ENCODE assay signal across 8 cellular contexts in genomic region chr9:96875460-96876142, GRCh38. TPM values are rescaled to one million over a fixed set of nuclear protein-coding genes. Genes with fewer than 3 reads are reported as not detected.
DNase-seq lines count a peak whose midpoint lies in the region; ATAC-seq, FAIRE-seq and TF ChIP-seq lines count a peak whose summit lies in the region.

No MANE protein-coding gene starts in this region.

- H3K9ac ChIP-seq in GM23248 (no peak overlapping the region; the same call in 1 of the 2 replicates), astrocyte (ENCODE audit: low read length) (peak overlapping the region; percentile 60)

- H3K36me3 ChIP-seq in GM23248 (ENCODE audit: low read depth), result no peaks in the 10 kb centered on the region
- no peaks in the 10 kb centered on the region for H3K36me3 ChIP-seq in astrocyte (ENCODE audit: insufficient read depth, low read length)
- no peaks in the 10 kb centered on the region for H3K36me3 ChIP-seq in psoas muscle (ENCODE audit: insufficient read depth in 1 of 2, low read depth in 1 of 2)

- no peaks in the 10 kb centered on the region for H3K36me3 Mint-ChIP-seq in astrocyte (ENCODE audit: low read depth, unreplicated experiment)

- in situ Hi-C loops in GM23248 (cut with MboI), result loop anchor here (10.0 kb wide), 1 partner anchor 519 kb away; no protein-coding TSS in a partner anchor

- H3K4me1 Mint-ChIP-seq in astrocyte (ENCODE audit: low read depth, unreplicated experiment), result peaks cover 11% of the 10 kb centered on the region

- H3K27ac Mint-ChIP-seq in astrocyte (ENCODE audit: unreplicated experiment), result peak overlapping the region; percentile 41

- H3K9me3 Mint-ChIP-seq in astrocyte (ENCODE audit: unreplicated experiment), result peaks cover 1% of the 10 kb centered on the region

- H3K4me3 ChIP-seq in GM23248 (peak overlapping the region; percentile 68), astrocyte (ENCODE audit: insufficient read depth, low read depth, low read length) (peak overlapping the region; percentile 70), psoas muscle (peak overlapping the region; percentile 72)

- H3K4me1 ChIP-seq in GM23248 (ENCODE audit: insufficient read depth) (peaks cover 6% of the 10 kb centered on the region; the same call in 1 of the 2 replicates), astrocyte (ENCODE audit: insufficient read depth, low read length) (peaks cover 13% of the 10 kb centered on the region), psoas muscle (peaks cover 8% of the 10 kb centered on the region)

- DNase-seq in GM23248 (peak; percentile 50), M059J (ENCODE audit: low read depth) (peak; percentile 79), RPMI8226 (peak; percentile 4), astrocyte (ENCODE audit: low read depth) (peak; percentile 59), hepatic stellate cell (ENCODE audit: low spot score) (peak; percentile 19), psoas muscle (peak; percentile 32 to 76)

- peak overlapping the region; percentile 71 for H2AFZ ChIP-seq in GM23248
- H2AFZ ChIP-seq in astrocyte (ENCODE audit: low read depth, low read length), result peak overlapping the region; percentile 84

- no peaks in the 10 kb centered on the region for H3K9me2 ChIP-seq in GM23248 (ENCODE audit: insufficient read depth)

- H3K4me3 Mint-ChIP-seq in astrocyte (ENCODE audit: unreplicated experiment), result peak overlapping the region; percentile 91

- peak; percentile 97 for FAIRE-seq in G401.6 (lab: Jason Lieb, UNC)
- FAIRE-seq in astrocyte (lab: Jason Lieb, UNC), result no peak

- H3K4me2 ChIP-seq in GM23248 (ENCODE audit: unreplicated experiment), result peak overlapping the region; percentile 81
- peak overlapping the region; percentile 96 for H3K4me2 ChIP-seq in astrocyte (ENCODE audit: low read length)

- H3K27me3 Mint-ChIP-seq in astrocyte (ENCODE audit: low read depth, unreplicated experiment), result no peaks in the 10 kb centered on the region

- intact Hi-C loops in psoas muscle (cut with DNase I), result no loop called here

- H3K27me3 ChIP-seq in GM23248 (replicated peaks; ENCODE audit: insufficient read depth) (peaks cover 26% of the 10 kb centered on the region), astrocyte (ENCODE audit: insufficient read depth, low read length) (peaks cover 21% of the 10 kb centered on the region), psoas muscle (ENCODE audit: insufficient read depth in 3 of 3, low read length in 2 of 3) (peaks cover 0 to 26% (median 3%) of the 10 kb centered on the region in 3 donors)

- ATAC-seq in psoas muscle (peak; percentile 63 to 78 (median 74)), HG03565 (IDR thresholded peaks at IDR 0.05; ENCODE audit: unreplicated experiment) (no peak)

- H3F3A ChIP-seq in GM23248 (ENCODE audit: insufficient read depth), result no peaks in the 10 kb centered on the region

- H4K20me1 ChIP-seq in GM23248 (ENCODE audit: insufficient read depth) (no peaks in the 10 kb centered on the region), astrocyte (ENCODE audit: insufficient read depth, low read length) (no peaks in the 10 kb centered on the region)

- H3K9me3 ChIP-seq in GM23248 (ENCODE audit: low read depth) (no peaks in the 10 kb centered on the region), astrocyte (ENCODE audit: insufficient read depth, low read depth, low read length) (no peaks in the 10 kb centered on the region), psoas muscle (no peaks in the 10 kb centered on the region)

- H3K79me2 ChIP-seq in GM23248 (ENCODE audit: insufficient read depth) (no peaks in the 10 kb centered on the region), astrocyte (ENCODE audit: insufficient read depth, low read length) (no peaks in the 10 kb centered on the region)

- H3K27ac ChIP-seq in GM23248 (no peak overlapping the region), astrocyte (ENCODE audit: low read depth, low read length) (no peak overlapping the region), psoas muscle (peak overlapping the region; percentile 86)

- WGBS in GM23248 (ENCODE audit: low coverage in 1 of 2, low lambda C conversion rate in 2 of 2, missing lambda C conversion rate in 2 of 2), 2 experiments, result 2 to 3% methylated on average over 43 of the region's 43 CpGs
- WGBS in psoas muscle, 3 donors, result 1 to 2% (median 1%) methylated on average over 43 of the region's 43 CpGs

- peak; percentile 16 for TF ChIP-seq CTCF in astrocyte (IDR thresholded peaks at IDR 0.05; ENCODE audit: insufficient read depth, low read depth, low read length)
- TF ChIP-seq CTCF in psoas muscle (IDR thresholded peaks at IDR 0.05), result peak; percentile 9

RNA-seq across cellular contexts. Expression of gene ZNF782, which starts 21.3 kb away (rescaled TPM):
- total RNA-seq in GM23248 (2014; rRNA removed; shearing (Covaris generic)), result 2.9 and 4.8 TPM in 2 replicates
- polyA plus RNA-seq in GM23248 (2016; fragmentation: Nextera tagmentation; extraction: Ambion mirVana) (0.85 TPM in 2 replicates), psoas muscle (1 to 10 TPM in 2 of 3 donors, under 1 TPM in 1; 0.94 to 2.7 (median 2.1) TPM)
- 2.0 and 3.9 TPM in 2 replicates for total RNA-seq in M059J (2014; rRNA removed; shearing (Covaris generic))
- total RNA-seq in astrocyte (2.7 and 3.3 TPM in 2 replicates), psoas muscle (1 to 10 TPM; 2.8 to 7.0 (median 3.5) TPM)

RNA-seq across cellular contexts. Expression of gene NUTM2G, which starts 53.0 kb away (rescaled TPM):
- not detected in 2 replicates for total RNA-seq in GM23248 (2014; rRNA removed; shearing (Covaris generic))
- polyA plus RNA-seq in GM23248 (2016; fragmentation: Nextera tagmentation; extraction: Ambion mirVana) (0.06 TPM in 1 of 2 replicates, not detected in the other), psoas muscle (under 1 TPM in 1 of 3 donors, not detected in 2; 0.01 TPM)
- total RNA-seq in M059J (2014; rRNA removed; shearing (Covaris generic)), result not detected in 2 replicates
- total RNA-seq in astrocyte (not detected in 2 replicates), psoas muscle (not detected)

Comparison
In these comparisons a context has a peak if more than half of its experiments do, and no peak if none do; other contexts are left out.
1. DNase-seq: peak in every context shown above with its lines; median percentile 79 in M059J; 59 in astrocyte; 54 in psoas muscle; 50 in GM23248; 19 in hepatic stellate cell; 4 in RPMI8226.